ENCODE assay signal across 9 cellular contexts in the genomic region with DNA sequence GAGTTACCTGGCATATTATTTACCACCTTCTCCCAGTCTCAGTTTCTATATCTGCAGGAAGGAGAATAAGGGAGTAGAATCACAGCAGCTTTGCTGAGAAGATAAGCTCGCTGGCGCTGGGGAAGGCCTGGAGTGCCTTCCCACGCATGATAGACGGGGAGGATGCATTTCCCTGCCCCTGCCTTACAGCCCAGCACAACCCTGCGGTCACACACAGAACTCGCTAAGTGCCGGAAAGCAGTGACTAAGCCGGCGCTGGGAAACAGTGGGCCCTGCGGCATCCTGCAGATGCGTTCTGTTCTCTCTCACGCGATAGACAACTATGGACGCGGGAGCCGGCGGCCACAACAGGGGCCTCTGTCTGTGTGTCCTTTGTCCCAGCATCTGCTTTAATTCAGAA. TPM values are rescaled to one million over a fixed set of nuclear protein-coding genes. Genes with fewer than 3 reads are reported as not detected.
DNase-seq lines count a peak whose midpoint lies in the region; ATAC-seq and TF ChIP-seq lines count a peak whose summit lies in the region.
"Had no signal": no experiment of that assay in that cellular context is flagged by ENCODE, and none has a peak within 500 bp of the region (broad histone marks: within the 10 kb centered on the region; RNA-seq: fewer than 3 reads in every experiment).

No MANE protein-coding gene starts in this region.

- H3K27ac Mint-ChIP-seq in activated CD4-positive, alpha-beta memory T cell treated with anti-CD3 and anti-CD28 coated beads, Interleukin-2, amount 10 ng/mL, durations not matched to agents 7 days and 5 days: no peak overlapping the region
- no peak overlapping the region for H3K27ac Mint-ChIP-seq in MCF 10A (ENCODE audit: low read depth, unreplicated experiment)

- no peak overlapping the region for H3K4me3 Mint-ChIP-seq in activated CD4-positive, alpha-beta memory T cell treated with anti-CD3 and anti-CD28 coated beads, Interleukin-2, amount 10 ng/mL, durations not matched to agents 7 days and 5 days
- H3K4me3 Mint-ChIP-seq in MCF 10A (ENCODE audit: unreplicated experiment): no peak overlapping the region

- no TSS peak for BruUV-seq in MCF 10A (replicated peaks; lab: Mats Ljungman, UMichigan)

- POLR2A ChIA-PET in activated CD4-positive, alpha-beta memory T cell treated with anti-CD3 and anti-CD28 coated beads, Interleukin-2, amount 10 ng/mL, durations not matched to agents 7 days and 5 days (lab: Charles Lee): no interaction called here
- POLR2A ChIA-PET in MCF 10A (lab: Yijun Ruan, JAX): no interaction called here

- no peak overlapping the region for H3K4me3 ChIP-seq in NB4 (ENCODE audit: low read depth, low read length)
- H3K4me3 ChIP-seq: left lung had no signal

- ATAC-seq in GM19351 (IDR thresholded peaks at IDR 0.05; ENCODE audit: unreplicated experiment): no peak
- ATAC-seq in HG03469 (IDR thresholded peaks at IDR 0.05; ENCODE audit: unreplicated experiment): no peak
- ATAC-seq: left lung had no signal

- CTCF ChIA-PET in activated CD4-positive, alpha-beta memory T cell treated with anti-CD3 and anti-CD28 coated beads, Interleukin-2, amount 10 ng/mL, durations not matched to agents 7 days and 5 days (lab: Charles Lee): no interaction called here
- CTCF ChIA-PET in MCF 10A (lab: Yijun Ruan, JAX): no interaction called here

- no peak for TF ChIP-seq POLR2A in NB4 (IDR thresholded peaks at IDR 0.05; ENCODE audit: extremely low read depth, insufficient read length)

- TF ChIP-seq CTCF in NB4 (IDR thresholded peaks at IDR 0.05; ENCODE audit: low read depth, low read length) (no peak), MCF 10A (IDR thresholded peaks at IDR 0.05; ENCODE audit: unreplicated experiment) (no peak)

- DNase-seq in H4 (ENCODE audit: low spot score): peak; percentile 92
- DNase-seq in NB4 (ENCODE audit: low read depth): peak; percentile 89
- DNase-seq in activated CD4-positive, alpha-beta memory T cell treated with anti-CD3 and anti-CD28 coated beads, Interleukin-2, amount 10 ng/mL, durations not matched to agents 7 days and 5 days: peak; percentile 33
- peak; percentile 83 for DNase-seq in hepatic stellate cell (ENCODE audit: low spot score)
- DNase-seq in GF-D8 (lab: John Stamatoyannopoulos, UW): no peak
- DNase-seq in MCF 10A (ENCODE audit: unreplicated experiment): no peak
- DNase-seq: left lung had no signal

- peaks cover under 1% of the 10 kb centered on the region for H3K4me1 Mint-ChIP-seq in activated CD4-positive, alpha-beta memory T cell treated with anti-CD3 and anti-CD28 coated beads, Interleukin-2, amount 10 ng/mL, durations not matched to agents 7 days and 5 days
- no peaks in the 10 kb centered on the region for H3K4me1 Mint-ChIP-seq in MCF 10A (ENCODE audit: insufficient read depth, unreplicated experiment)

- no peaks in the 10 kb centered on the region for H3K9me3 Mint-ChIP-seq in activated CD4-positive, alpha-beta memory T cell treated with anti-CD3 and anti-CD28 coated beads, Interleukin-2, amount 10 ng/mL, durations not matched to agents 7 days and 5 days
- H3K9me3 Mint-ChIP-seq in MCF 10A (ENCODE audit: unreplicated experiment): no peaks in the 10 kb centered on the region

- H3K27me3 Mint-ChIP-seq in activated CD4-positive, alpha-beta memory T cell treated with anti-CD3 and anti-CD28 coated beads, Interleukin-2, amount 10 ng/mL, durations not matched to agents 7 days and 5 days: peaks cover 7% of the 10 kb centered on the region
- H3K27me3 Mint-ChIP-seq in MCF 10A (ENCODE audit: insufficient read depth, unreplicated experiment): peaks cover 11% of the 10 kb centered on the region

- no peaks in the 10 kb centered on the region for H3K36me3 Mint-ChIP-seq in activated CD4-positive, alpha-beta memory T cell treated with anti-CD3 and anti-CD28 coated beads, Interleukin-2, amount 10 ng/mL, durations not matched to agents 7 days and 5 days (ENCODE audit: low read depth)
- no peaks in the 10 kb centered on the region for H3K36me3 Mint-ChIP-seq in MCF 10A (ENCODE audit: insufficient read depth, unreplicated experiment)

- intact Hi-C loops in MCF 10A (cut with micrococcal nuclease): no loop called here

RNA-seq across cellular contexts. Expression of gene CA5A, which starts 4.8 kb away (rescaled TPM):
- not detected in 2 replicates for total RNA-seq in H4 (2014; rRNA removed; shearing (Covaris generic))
- not detected for total RNA-seq in activated CD4-positive, alpha-beta memory T cell treated with anti-CD3 and anti-CD28 coated beads, Interleukin-2, amount 10 ng/mL, durations not matched to agents 7 days and 5 days
- not detected in 2 replicates for total RNA-seq in MCF 10A (2022)

RNA-seq across cellular contexts. Expression of gene BANP, which starts 19.7 kb away (rescaled TPM):
- total RNA-seq in H4 (2014; rRNA removed; shearing (Covaris generic)): 14.1 and 15.6 TPM in 2 replicates
- 10 to 100 TPM; 33.6 to 38.9 TPM for total RNA-seq in activated CD4-positive, alpha-beta memory T cell treated with anti-CD3 and anti-CD28 coated beads, Interleukin-2, amount 10 ng/mL, durations not matched to agents 7 days and 5 days
- total RNA-seq in MCF 10A (2022): 38.2 and 41.5 TPM in 2 replicates

Comparison
In these comparisons a context has a peak if more than half of its experiments do, and no peak if none do; other contexts are left out.
1. DNase-seq: peak in H4 (single experiment), NB4 (single experiment), activated CD4-positive, alpha-beta memory T cell treated with anti-CD3 and anti-CD28 coated beads, Interleukin-2, amount 10 ng/mL, durations not matched to agents 7 days and 5 days (single experiment) and hepatic stellate cell (single experiment); none in GF-D8 (single experiment) and MCF 10A (single experiment).